Comparison of ENCODE assay signal across 8 cellular contexts in genomic region chr11:45843158-45843924, GRCh38. TPM values are rescaled to one million over a fixed set of nuclear protein-coding genes. Genes with fewer than 3 reads are reported as not detected.
DNase-seq lines count a peak whose midpoint lies in the region; ATAC-seq and TF ChIP-seq lines count a peak whose summit lies in the region.

No MANE protein-coding gene starts in this region.

- ATAC-seq in HG03045 (IDR thresholded peaks at IDR 0.05; ENCODE audit: unreplicated experiment): no peak

- peak; percentile 90 for TF ChIP-seq CTCF in GM13977 (IDR thresholded peaks at IDR 0.05; ENCODE audit: extremely low read depth, insufficient read depth, missing control alignments)

- no peaks in the 10 kb centered on the region for H3K9me3 ChIP-seq in SK-N-MC (ENCODE audit: low read depth, low read length)
- H3K9me3 ChIP-seq in subcutaneous abdominal adipose tissue (ENCODE audit: control insufficient read depth in 5 of 5, low read length in 5 of 5): no peaks in the 10 kb centered on the region

- H3K4me3 ChIP-seq in SK-N-MC: no peak overlapping the region
- peak overlapping the region in 3 of 5 donors; percentile 29 to 39 (median 33) for H3K4me3 ChIP-seq in subcutaneous abdominal adipose tissue (ENCODE audit: low read depth in 1 of 5, low read length in 5 of 5)

- H3K4me1 ChIP-seq in subcutaneous abdominal adipose tissue (ENCODE audit: control insufficient read depth in 5 of 5, insufficient read depth in 5 of 5, low read length in 5 of 5): peaks cover 5 to 28% (median 24%) of the 10 kb centered on the region in 5 donors

- in situ Hi-C loops in GM13977 (cut with MboI; ENCODE audit: low pct_unique_long_range_greater_than_20kb, low sequenced_read_pairs, unreplicated experiment): no loop called here

- no peaks in the 10 kb centered on the region for H3K36me3 ChIP-seq in SK-N-MC (ENCODE audit: insufficient read depth, low read length)
- H3K36me3 ChIP-seq in subcutaneous abdominal adipose tissue (ENCODE audit: control insufficient read depth in 5 of 5, insufficient read depth in 5 of 5, low read length in 5 of 5): no peaks in the 10 kb centered on the region

- H3K27ac ChIP-seq in SK-N-MC (no peak overlapping the region), subcutaneous abdominal adipose tissue (ENCODE audit: low read depth, low read length) (no peak overlapping the region)

- H3K9ac ChIP-seq in SK-N-MC (ENCODE audit: insufficient read length): no peak overlapping the region
- H3K9ac ChIP-seq in subcutaneous abdominal adipose tissue (ENCODE audit: low read length in 5 of 5): no peak overlapping the region

- no peaks in the 10 kb centered on the region for H3K27me3 ChIP-seq in subcutaneous abdominal adipose tissue (ENCODE audit: control insufficient read depth in 5 of 5, insufficient read depth in 4 of 5, low read length in 5 of 5)

- peak; percentile 84 for DNase-seq in GM13977 (ENCODE audit: low spot score)
- peak; percentile 92 for DNase-seq in NAMALWA (ENCODE audit: low spot score)
- peak; percentile 40 for DNase-seq in SK-N-MC (ENCODE audit: low read depth, low spot score)
- DNase-seq in activated naive CD4-positive, alpha-beta T cell treated with Interleukin-2 at 50 U/mL for 16 hours: peak; percentile 88
- DNase-seq in foreskin melanocyte: peak; percentile 64
- peak; percentile 80 for DNase-seq in occipital lobe (lab: John Stamatoyannopoulos, UW)

RNA-seq across cellular contexts. Expression of gene CRY2, which starts 3.9 kb away (rescaled TPM):
- total RNA-seq in occipital lobe: 46.5 TPM

RNA-seq across cellular contexts. Expression of gene SLC35C1, which starts 38.4 kb away (rescaled TPM):
- 5.3 TPM for total RNA-seq in occipital lobe

RNA-seq across cellular contexts. Expression of gene MAPK8IP1, which starts 42.1 kb away (rescaled TPM):
- total RNA-seq in occipital lobe: 74.7 TPM

Comparison
In these comparisons a context has a peak if more than half of its experiments do, and no peak if none do; other contexts are left out.
1. DNase-seq: peak in every context shown above with its lines; median percentile 92 in NAMALWA; 88 in activated naive CD4-positive, alpha-beta T cell treated with Interleukin-2 at 50 U/mL for 16 hours; 84 in GM13977; 80 in occipital lobe; 64 in foreskin melanocyte; 40 in SK-N-MC.